22 cellular contexts compared by ENCODE assay signal in the genomic region with DNA sequence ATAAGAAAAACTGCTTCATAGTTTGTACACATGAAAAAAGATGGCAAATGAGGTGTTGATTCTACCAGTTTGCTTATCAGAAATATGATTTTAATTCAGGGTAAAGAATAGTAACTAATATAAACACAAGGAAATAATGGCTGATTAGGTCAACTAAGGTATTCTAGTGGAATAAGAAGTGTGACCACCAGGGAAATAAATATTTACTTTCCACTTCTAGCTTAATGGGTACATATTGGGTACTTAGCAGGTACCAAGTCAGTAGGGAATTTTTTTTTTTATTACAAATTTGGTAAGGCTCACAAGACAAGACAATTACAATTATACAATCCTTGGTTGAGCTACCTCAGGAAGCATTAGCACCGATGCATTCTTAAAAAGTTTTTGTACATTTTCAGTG.
"Had no signal": no experiment of that assay in that cellular context is flagged by ENCODE, and none has a peak within 500 bp of the region (broad histone marks: within the 10 kb centered on the region; RNA-seq: fewer than 3 reads in every experiment).

No MANE protein-coding gene starts in this region.

- H3K36me3 ChIP-seq: colonic mucosa had no signal

- H3K9me3 ChIP-seq: colonic mucosa, esophagus muscularis mucosa, gastroesophageal sphincter, heart left ventricle, lower lobe of right lung had no signal

- H3K27ac ChIP-seq: colonic mucosa, dorsolateral prefrontal cortex, esophagus muscularis mucosa, foreskin keratinocyte, gastroesophageal sphincter, hepatocyte, lower lobe of right lung had no signal

- H3K4me3 ChIP-seq: colonic mucosa, dorsolateral prefrontal cortex, esophagus muscularis mucosa, gastroesophageal sphincter, heart left ventricle, hepatocyte, lower lobe of right lung had no signal

- H3K27me3 ChIP-seq: colonic mucosa, dorsolateral prefrontal cortex, esophagus muscularis mucosa, foreskin keratinocyte, gastroesophageal sphincter, heart left ventricle, hepatocyte had no signal

- DNase-seq: colonic mucosa; cortex of kidney; dorsolateral prefrontal cortex; effector CD4-positive, alpha-beta T cell; effector memory CD4-positive, alpha-beta T cell; foreskin keratinocyte; heart left ventricle; hypothalamus; immature natural killer cell; islet precursor cell; kidney; kidney glomerular epithelial cell; left colon; left ventricle myocardium superior; lower lobe of right lung; mesendoderm; midbrain; naive thymus-derived CD4-positive, alpha-beta T cell had no signal

- ATAC-seq: foreskin keratinocyte; gastroesophageal sphincter; heart left ventricle; left colon; left lobe of liver; left ventricle myocardium superior; naive thymus-derived CD4-positive, alpha-beta T cell had no signal

- H3K4me1 ChIP-seq: colonic mucosa, esophagus muscularis mucosa, foreskin keratinocyte, gastroesophageal sphincter, lower lobe of right lung had no signal
